ENCODE assay signal across 27 cellular contexts in the genomic region with DNA sequence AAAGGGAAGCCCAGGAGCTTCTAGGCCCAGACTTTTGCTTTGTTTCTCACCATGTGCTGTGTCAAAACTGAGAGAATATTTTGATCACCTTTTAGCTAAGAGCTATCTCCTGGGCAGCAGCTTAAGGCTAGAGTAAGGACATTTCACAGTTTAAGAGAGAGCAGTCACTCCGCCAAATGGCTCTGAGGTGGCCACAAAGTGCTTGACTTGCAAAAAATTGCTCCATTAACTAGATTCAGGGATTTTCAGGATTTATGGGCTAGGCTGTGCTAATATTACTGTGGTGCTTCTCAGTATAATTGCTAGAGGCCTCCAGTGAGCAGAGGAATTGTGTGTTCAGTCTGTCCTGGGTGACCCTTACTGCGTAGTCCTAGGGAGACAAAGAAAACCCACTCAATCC.
DNase-seq lines count a peak whose midpoint lies in the region; ATAC-seq, FAIRE-seq and TF ChIP-seq lines count a peak whose summit lies in the region.
"Had no signal": no experiment of that assay in that cellular context is flagged by ENCODE, and none has a peak within 500 bp of the region (broad histone marks: within the 10 kb centered on the region; RNA-seq: fewer than 3 reads in every experiment).

No MANE protein-coding gene starts in this region.

- no peak for FAIRE-seq in HepG2 (lab: Jason Lieb, UNC)
- FAIRE-seq in islet of Langerhans (lab: Jason Lieb, UNC): peak; percentile 88
- FAIRE-seq: A204.1, GM12878, GM12892, GM18507 had no signal

- no peak overlapping the region for H2AK9ac ChIP-seq in IMR-90 (replicated peaks; ENCODE audit: low read depth, low read length, poor library complexity)

- H3K56ac ChIP-seq in IMR-90 (ENCODE audit: extremely low read depth, insufficient read depth, low read length): no peak overlapping the region

- no peak overlapping the region for H2BK5ac ChIP-seq in IMR-90 (ENCODE audit: low read depth, low read length, poor library complexity, severe bottlenecking)

- H3K4me3 ChIP-seq in HepG2 (replicated peaks in 1 of 3; ENCODE audit: insufficient read depth in 1 of 3, low read depth in 2 of 3, low read length in 3 of 3) (no peak overlapping the region), right lobe of liver (no peak overlapping the region), IMR-90 (ENCODE audit: insufficient read depth, low read depth, low read length) (no peak overlapping the region), endodermal cell (ENCODE audit: low read length) (no peak overlapping the region)
- H3K4me3 ChIP-seq: BLaER1 treated with 17β-estradiol and CSF1 and Interleukin-3, amounts not matched to agents 10 nM and 100 nM; GM12878 had no signal

- POLR2A ChIA-PET in HepG2 (lab: Yijun Ruan, JAX) (no interaction called here), IMR-90 (lab: Charles Lee; ENCODE audit: unreplicated experiment) (no interaction called here)

- no peaks in the 10 kb centered on the region for H3K79me2 ChIP-seq in HepG2 (ENCODE audit: insufficient read depth, low read length)

- H3K36me3 ChIP-seq in HepG2 (replicated peaks in 1 of 2; ENCODE audit: control insufficient read depth in 1 of 2, insufficient read depth in 2 of 2, low read length in 2 of 2) (no peaks in the 10 kb centered on the region), right lobe of liver (no peaks in the 10 kb centered on the region), IMR-90 (ENCODE audit: control insufficient read depth, insufficient read depth, low read length) (no peaks in the 10 kb centered on the region), endodermal cell (ENCODE audit: control insufficient read depth, insufficient read depth, low read length) (no peaks in the 10 kb centered on the region)
- H3K36me3 ChIP-seq: BLaER1 treated with 17β-estradiol and CSF1 and Interleukin-3, amounts not matched to agents 10 nM and 100 nM had no signal

- H3K4me1 Mint-ChIP-seq in endodermal cell: no peaks in the 10 kb centered on the region
- H3K4me1 Mint-ChIP-seq: B cell; CD14-positive monocyte; CD4-positive, alpha-beta memory T cell; CD4-positive, CD25-positive, alpha-beta regulatory T cell; CD8-positive, alpha-beta memory T cell had no signal

- no peak overlapping the region for H4K91ac ChIP-seq in IMR-90 (ENCODE audit: insufficient read depth, low read depth, low read length)

- H2AFZ ChIP-seq in HepG2 (ENCODE audit: low read length): no peak overlapping the region
- H2AFZ ChIP-seq in IMR-90 (replicated peaks; ENCODE audit: low read length, poor library complexity): no peak overlapping the region

- no peak overlapping the region for H3K23ac ChIP-seq in IMR-90 (ENCODE audit: low read depth, low read length)

- H3K18ac ChIP-seq in IMR-90 (ENCODE audit: low read depth, low read length): no peak overlapping the region

- H3K9me1 ChIP-seq in IMR-90 (ENCODE audit: insufficient read depth, low read length): peaks cover 6% of the 10 kb centered on the region; the same call in 1 of the 2 replicates

- CTCF ChIA-PET in HepG2 (lab: Yijun Ruan, JAX; ENCODE audit: low intra/inter-chr PET ratio, low total read pairs): no interaction called here
- CTCF ChIA-PET in IMR-90 (lab: Yijun Ruan, JAX): no interaction called here

- peaks cover 10% of the 10 kb centered on the region for H3K27me3 Mint-ChIP-seq in endodermal cell (ENCODE audit: insufficient read depth)
- H3K27me3 Mint-ChIP-seq: CD4-positive, alpha-beta memory T cell had no signal

- no peak overlapping the region for H2BK20ac ChIP-seq in IMR-90 (ENCODE audit: low read depth, low read length)

- TF ChIP-seq RAD21 in HepG2 (CRISPR knock-in tag; IDR thresholded peaks at IDR 0.05): no peak
- TF ChIP-seq RAD21 in IMR-90 (IDR thresholded peaks at IDR 0.05; ENCODE audit: low read length): no peak

- in situ Hi-C loops in HepG2 (cut with HindIII; ENCODE audit: extremely low pct_ligation_motif_present, low pct_unique_long_range_greater_than_20kb) (no loop called here), IMR-90 (cut with MboI; ENCODE audit: low sequenced_read_pairs) (no loop called here)

- WGBS in HepG2 (ENCODE audit: low lambda C conversion rate): 59% methylated on average over 2 of the region's 2 CpGs
- WGBS in right lobe of liver (ENCODE audit: insufficient coverage, low coverage, low lambda C conversion rate, missing lambda C conversion rate): 100% methylated on average over 1 of the region's 2 CpGs
- 100% methylated on average over 1 of the region's 2 CpGs; no CpG with 5 or more reads in 1 of the 2 experiments for WGBS in IMR-90 (ENCODE audit: extremely low coverage in 2 of 2, insufficient read length in 1 of 2), 2 experiments
- 80 to 97% methylated on average over 1 to 2 of the region's 2 CpGs for WGBS in endodermal cell (ENCODE audit: insufficient coverage in 1 of 2, insufficient read length in 1 of 2), 2 experiments

- H3K79me1 ChIP-seq in IMR-90 (ENCODE audit: low read depth in 1 of 2, low read length in 2 of 2): peaks cover 37 to 45% of the 10 kb centered on the region in 2 experiments

- TF ChIP-seq CTCF in HepG2 (CRISPR knock-in tag; IDR thresholded peaks at IDR 0.05) (no peak), right lobe of liver (IDR thresholded peaks at IDR 0.05) (no peak), IMR-90 (conservative IDR thresholded peaks at IDR 0.05; ENCODE audit: low read depth, low read length) (no peak), endodermal cell (conservative IDR thresholded peaks at IDR 0.05) (no peak)

- TF ChIP-seq EP300 in HepG2 (IDR thresholded peaks at IDR 0.05; ENCODE audit: low read depth in 2 of 2, low read length in 2 of 2): no peak
- no peak for TF ChIP-seq EP300 in HepG2 (CRISPR knock-in tag; IDR thresholded peaks at IDR 0.05; ENCODE audit: borderline replicate concordance)

- dilution Hi-C loops in IMR-90 (cut with HindIII; ENCODE audit: low sequenced_read_pairs, unreplicated experiment): no loop called here

- TF ChIP-seq POLR2A in HepG2 (IDR thresholded peaks at IDR 0.05; ENCODE audit: insufficient read depth in 1 of 2, low read depth in 2 of 2, low read length in 2 of 2) (no peak), right lobe of liver (IDR thresholded peaks at IDR 0.05) (no peak), IMR-90 (IDR thresholded peaks at IDR 0.05; ENCODE audit: low read depth, low read length) (no peak)

- H3K9me3 ChIP-seq in HepG2 (ENCODE audit: low read length) (no peaks in the 10 kb centered on the region), right lobe of liver (no peaks in the 10 kb centered on the region), IMR-90 (ENCODE audit: control insufficient read depth, insufficient read depth, low read length) (no peaks in the 10 kb centered on the region), endodermal cell (ENCODE audit: control insufficient read depth, low read length) (no peaks in the 10 kb centered on the region)
- H3K9me3 ChIP-seq: BLaER1 treated with 17β-estradiol and CSF1 and Interleukin-3, amounts not matched to agents 10 nM and 100 nM had no signal

- no peak overlapping the region for H2BK120ac ChIP-seq in IMR-90 (ENCODE audit: low read depth, low read length)

- no peaks in the 10 kb centered on the region for H3K4me1 ChIP-seq in HepG2 (ENCODE audit: insufficient read depth, low read length)
- peaks cover 0 to 5% (median 0%) of the 10 kb centered on the region in 4 donors for H3K4me1 ChIP-seq in right lobe of liver
- no peaks in the 10 kb centered on the region for H3K4me1 ChIP-seq in IMR-90 (ENCODE audit: control insufficient read depth, insufficient read depth, low read length)
- H3K4me1 ChIP-seq in endodermal cell (ENCODE audit: control insufficient read depth, insufficient read depth, low read length): no peaks in the 10 kb centered on the region
- H3K4me1 ChIP-seq: BLaER1 treated with 17β-estradiol and CSF1 and Interleukin-3, amounts not matched to agents 10 nM and 100 nM had no signal

- H3K36me3 Mint-ChIP-seq in endodermal cell (ENCODE audit: low read depth): no peaks in the 10 kb centered on the region
- H3K36me3 Mint-ChIP-seq: CD14-positive monocyte; CD4-positive, alpha-beta memory T cell; CD4-positive, CD25-positive, alpha-beta regulatory T cell; CD8-positive, alpha-beta memory T cell had no signal

- H4K20me1 ChIP-seq in HepG2 (ENCODE audit: insufficient read depth, low read length): no peaks in the 10 kb centered on the region
- H4K20me1 ChIP-seq in IMR-90 (ENCODE audit: insufficient read depth, low read length): peaks cover 9% of the 10 kb centered on the region
- H4K20me1 ChIP-seq: BLaER1 treated with 17β-estradiol and CSF1 and Interleukin-3, amounts not matched to agents 10 nM and 100 nM had no signal

- intact Hi-C loops in HepG2 (cut with micrococcal nuclease; ENCODE audit: unreplicated experiment): no loop called here
- intact Hi-C loops in right lobe of liver (cut with DNase I): no loop called here
- intact Hi-C loops in IMR-90 (cut with micrococcal nuclease): no loop called here

- H2BK15ac ChIP-seq in IMR-90 (ENCODE audit: low read depth, low read length): no peak overlapping the region

- no peak for ATAC-seq in HepG2
- no peak for ATAC-seq in right lobe of liver
- no peak for ATAC-seq in IMR-90 (ENCODE audit: low read depth)
- ATAC-seq: GM12878 had no signal

- no peak overlapping the region for H4K8ac ChIP-seq in IMR-90 (ENCODE audit: low read depth in 2 of 2, low read length in 2 of 2)

- H3K4me2 ChIP-seq in HepG2 (ENCODE audit: low read depth, low read length) (no peak overlapping the region), IMR-90 (ENCODE audit: low read depth, low read length) (no peak overlapping the region)
- H3K4me2 ChIP-seq: BLaER1 treated with 17β-estradiol and CSF1 and Interleukin-3, amounts not matched to agents 10 nM and 100 nM had no signal

- no peak overlapping the region for H3K4ac ChIP-seq in IMR-90 (ENCODE audit: low read depth, low read length)

- no peak overlapping the region for H3K14ac ChIP-seq in IMR-90 (replicated peaks; ENCODE audit: low read depth, low read length)

- DNase-seq in HepG2 (ENCODE audit: low spot score) (no peak), right lobe of liver (no peak), IMR-90 (no peak), substantia nigra (lab: John Stamatoyannopoulos, UW) (no peak), C1 segment of cervical spinal cord (lab: John Stamatoyannopoulos, UW) (no peak), endodermal cell (no peak)
- DNase-seq: 8988T; AML-193; CD4-positive, alpha-beta memory T cell; CD4-positive, CD25-positive, alpha-beta regulatory T cell; CD8-positive, alpha-beta memory T cell; COR-L47; DMS 273 treated with DMSO at 0.1 percent for 48 hours; DMS153; DMS53; DMS79; DND-41; EL; GDM1 had no signal

- H3K27ac ChIP-seq in HepG2 (ENCODE audit: extremely low read length, insufficient read depth, low read length) (no peak overlapping the region), right lobe of liver (no peak overlapping the region), IMR-90 (ENCODE audit: insufficient read depth, low read length) (no peak overlapping the region), substantia nigra (ENCODE audit: low read depth, low read length, poor library complexity, severe bottlenecking) (no peak overlapping the region), endodermal cell (ENCODE audit: low read depth, low read length) (no peak overlapping the region)
- H3K27ac ChIP-seq: BLaER1 treated with 17β-estradiol and CSF1 and Interleukin-3, amounts not matched to agents 10 nM and 100 nM had no signal

- H3K27me3 ChIP-seq in HepG2 (ENCODE audit: control insufficient read depth in 1 of 2, insufficient read depth in 2 of 2, low read length in 2 of 2): no peaks in the 10 kb centered on the region
- H3K27me3 ChIP-seq in right lobe of liver: no peaks in the 10 kb centered on the region
- H3K27me3 ChIP-seq in IMR-90 (ENCODE audit: control insufficient read depth, insufficient read depth, low read length): no peaks in the 10 kb centered on the region
- H3K27me3 ChIP-seq in endodermal cell (ENCODE audit: control insufficient read depth, insufficient read depth, low read length, poor library complexity, severe bottlenecking): no peaks in the 10 kb centered on the region
- H3K27me3 ChIP-seq: BLaER1 treated with 17β-estradiol and CSF1 and Interleukin-3, amounts not matched to agents 10 nM and 100 nM had no signal

- H3K9ac ChIP-seq in HepG2 (ENCODE audit: insufficient read depth, low read depth, low read length) (no peak overlapping the region), IMR-90 (ENCODE audit: low read depth, low read length) (no peak overlapping the region), endodermal cell (ENCODE audit: extremely low read depth, low read length, poor library complexity, severe bottlenecking) (no peak overlapping the region)
- H3K9ac ChIP-seq: BLaER1 treated with 17β-estradiol and CSF1 and Interleukin-3, amounts not matched to agents 10 nM and 100 nM had no signal

- H3K9me3 Mint-ChIP-seq in endodermal cell: peaks cover 3% of the 10 kb centered on the region
- H3K9me3 Mint-ChIP-seq: CD4-positive, alpha-beta memory T cell had no signal

- no peak overlapping the region for H3K4me3 Mint-ChIP-seq in endodermal cell
- H3K4me3 Mint-ChIP-seq: B cell; CD14-positive monocyte; CD4-positive, alpha-beta memory T cell; CD4-positive, CD25-positive, alpha-beta regulatory T cell; CD8-positive, alpha-beta memory T cell had no signal

- H4K5ac ChIP-seq in IMR-90 (ENCODE audit: low read depth, low read length): no peak overlapping the region

- BruUV-seq in HepG2 (replicated peaks; lab: Mats Ljungman, UMichigan) (no TSS peak), IMR-90 (replicated peaks; lab: Mats Ljungman, UMichigan) (no TSS peak)

- no peak overlapping the region for H2AK5ac ChIP-seq in IMR-90 (ENCODE audit: low read depth, low read length)

- H3K27ac Mint-ChIP-seq in endodermal cell: no peak overlapping the region
- H3K27ac Mint-ChIP-seq: B cell; CD14-positive monocyte; CD4-positive, alpha-beta memory T cell; CD4-positive, CD25-positive, alpha-beta regulatory T cell; CD8-positive, alpha-beta memory T cell had no signal
